8 cellular contexts compared by ENCODE assay signal in the genomic region with DNA sequence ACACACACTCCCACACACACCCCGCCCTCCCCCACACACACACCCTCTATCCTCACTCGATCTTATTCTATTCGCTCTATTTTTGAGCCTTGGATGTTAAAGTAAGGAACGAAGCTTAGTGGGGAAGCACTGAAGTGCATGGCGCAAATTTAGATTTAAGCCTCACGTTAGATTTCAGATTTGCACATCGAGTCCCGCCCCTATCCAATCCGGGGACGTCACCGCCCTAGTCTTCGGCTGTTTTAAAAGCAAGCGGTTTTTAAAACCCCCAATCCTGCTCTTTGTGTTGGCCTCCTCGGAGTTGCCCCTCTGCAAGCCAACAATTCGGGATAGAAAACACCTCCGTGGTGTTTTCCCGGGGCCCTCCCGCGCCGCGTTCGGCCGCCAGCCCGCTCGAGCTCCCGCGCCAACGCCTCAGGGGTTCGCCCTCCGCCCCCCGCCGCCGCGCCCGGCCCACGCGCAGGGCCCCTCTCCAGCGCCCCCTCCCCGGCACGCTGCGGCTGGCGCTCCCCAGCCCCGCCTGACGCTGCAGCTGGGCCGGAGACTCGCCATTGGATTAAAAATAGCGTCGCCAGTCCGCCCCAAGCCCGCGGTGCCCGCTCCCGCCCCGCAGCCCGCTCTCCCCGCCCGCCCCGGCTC. TPM values are rescaled to one million over a fixed set of nuclear protein-coding genes. Genes with fewer than 3 reads are reported as not detected.
DNase-seq lines count a peak whose midpoint lies in the region; ATAC-seq, FAIRE-seq and TF ChIP-seq lines count a peak whose summit lies in the region.

A gene with protein sequence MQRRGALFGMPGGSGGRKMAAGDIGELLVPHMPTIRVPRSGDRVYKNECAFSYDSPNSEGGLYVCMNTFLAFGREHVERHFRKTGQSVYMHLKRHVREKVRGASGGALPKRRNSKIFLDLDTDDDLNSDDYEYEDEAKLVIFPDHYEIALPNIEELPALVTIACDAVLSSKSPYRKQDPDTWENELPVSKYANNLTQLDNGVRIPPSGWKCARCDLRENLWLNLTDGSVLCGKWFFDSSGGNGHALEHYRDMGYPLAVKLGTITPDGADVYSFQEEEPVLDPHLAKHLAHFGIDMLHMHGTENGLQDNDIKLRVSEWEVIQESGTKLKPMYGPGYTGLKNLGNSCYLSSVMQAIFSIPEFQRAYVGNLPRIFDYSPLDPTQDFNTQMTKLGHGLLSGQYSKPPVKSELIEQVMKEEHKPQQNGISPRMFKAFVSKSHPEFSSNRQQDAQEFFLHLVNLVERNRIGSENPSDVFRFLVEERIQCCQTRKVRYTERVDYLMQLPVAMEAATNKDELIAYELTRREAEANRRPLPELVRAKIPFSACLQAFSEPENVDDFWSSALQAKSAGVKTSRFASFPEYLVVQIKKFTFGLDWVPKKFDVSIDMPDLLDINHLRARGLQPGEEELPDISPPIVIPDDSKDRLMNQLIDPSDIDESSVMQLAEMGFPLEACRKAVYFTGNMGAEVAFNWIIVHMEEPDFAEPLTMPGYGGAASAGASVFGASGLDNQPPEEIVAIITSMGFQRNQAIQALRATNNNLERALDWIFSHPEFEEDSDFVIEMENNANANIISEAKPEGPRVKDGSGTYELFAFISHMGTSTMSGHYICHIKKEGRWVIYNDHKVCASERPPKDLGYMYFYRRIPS (plus strand): TSS at position 574 of the 639 bp plus-strand sequence. CDS start 186 bp downstream, outside the sequence.

- no peaks in the 10 kb centered on the region for H3K27me3 Mint-ChIP-seq in central memory CD8-positive, alpha-beta T cell

- FAIRE-seq in keratinocyte (lab: Jason Lieb, UNC): no peak

- H3K4me1 Mint-ChIP-seq in central memory CD8-positive, alpha-beta T cell: peaks cover 27% of the 10 kb centered on the region

- TF ChIP-seq CTCF in WI38 (IDR thresholded peaks at IDR 0.05; ENCODE audit: low read depth, low read length) (no peak), keratinocyte (optimal IDR thresholded peaks at IDR 0.05 in 1 of 3, IDR thresholded peaks at IDR 0.05 in 1 of 3, conservative IDR thresholded peaks at IDR 0.05 in 1 of 3; ENCODE audit: extremely low read depth in 1 of 3, insufficient read depth in 2 of 3, low read length in 3 of 3) (peak in 1 of 3 experiments; percentile 19)

- peaks cover 11% of the 10 kb centered on the region for H3K4me1 ChIP-seq in ACC112 (ENCODE audit: control insufficient read depth, insufficient read depth, low read length, unreplicated experiment)
- H3K4me1 ChIP-seq in keratinocyte (ENCODE audit: control insufficient read depth, extremely low read depth, insufficient read depth, low read length): peaks cover 11% of the 10 kb centered on the region

- H3K4me3 ChIP-seq in ACC112 (ENCODE audit: low read depth, low read length): peak within 1 kb of the TSS; percentile 98
- peak within 1 kb of the TSS; percentile 86 for H3K4me3 ChIP-seq in WI38 (ENCODE audit: low read depth, low read length)
- peak within 1 kb of the TSS; percentile 80 to 90 (median 83) for H3K4me3 ChIP-seq in keratinocyte (ENCODE audit: control insufficient read depth in 2 of 3, extremely low read depth in 1 of 3, insufficient read depth in 2 of 3, low read depth in 1 of 3, low read length in 3 of 3)

- peak within 1 kb of the TSS; percentile 67 for H3K27ac ChIP-seq in ACC112 (ENCODE audit: low read depth, low read length)
- peak within 1 kb of the TSS; percentile 64 for H3K27ac ChIP-seq in keratinocyte (ENCODE audit: control insufficient read depth, insufficient read depth, low read length)

- no peaks in the 10 kb centered on the region; the same call in 1 of the 2 replicates for H3K36me3 ChIP-seq in ACC112 (ENCODE audit: insufficient read depth, low read length)
- no peaks in the 10 kb centered on the region for H3K36me3 ChIP-seq in keratinocyte (ENCODE audit: control insufficient read depth in 2 of 2, extremely low read depth in 1 of 2, insufficient read depth in 2 of 2, low read length in 2 of 2)

- H3K27ac Mint-ChIP-seq in central memory CD8-positive, alpha-beta T cell (ENCODE audit: low read depth): peak within 1 kb of the TSS; percentile 90

- H4K20me1 ChIP-seq in keratinocyte (ENCODE audit: control insufficient read depth, extremely low read depth, insufficient read depth, low read length): no peaks in the 10 kb centered on the region

- peak within 1 kb of the TSS; percentile 81 for H3K9ac ChIP-seq in keratinocyte (ENCODE audit: control insufficient read depth, extremely low read depth, insufficient read depth, low read length)

- dilution Hi-C loops in keratinocyte (cut with MboI; ENCODE audit: extremely low pct_ligation_motif_present, low sequenced_read_pairs): no loop called here

- no peaks in the 10 kb centered on the region for H3K27me3 ChIP-seq in ACC112 (ENCODE audit: insufficient read depth, low read length)
- H3K27me3 ChIP-seq in keratinocyte (ENCODE audit: control insufficient read depth, extremely low read depth, insufficient read depth, low read length): no peaks in the 10 kb centered on the region

- H3K36me3 Mint-ChIP-seq in central memory CD8-positive, alpha-beta T cell (ENCODE audit: insufficient read depth): peaks cover 7% of the 10 kb centered on the region

- H3K9me1 ChIP-seq in keratinocyte (ENCODE audit: control insufficient read depth, extremely low read depth, insufficient read depth, low read length): no peaks in the 10 kb centered on the region

- no peaks in the 10 kb centered on the region for H3K9me3 ChIP-seq in keratinocyte (ENCODE audit: control insufficient read depth, low read depth, low read length)

- H3K4me3 Mint-ChIP-seq in central memory CD8-positive, alpha-beta T cell: peak within 1 kb of the TSS; percentile 95

- H2AFZ ChIP-seq in ACC112 (ENCODE audit: low read length, unreplicated experiment): peak within 1 kb of the TSS; percentile 92
- H2AFZ ChIP-seq in keratinocyte (ENCODE audit: control insufficient read depth, low read length): peak within 1 kb of the TSS; percentile 97

- H3K79me2 ChIP-seq in ACC112 (ENCODE audit: control insufficient read depth, insufficient read depth, low read length, unreplicated experiment): peaks cover 32% of the 10 kb centered on the region
- H3K79me2 ChIP-seq in keratinocyte (ENCODE audit: control insufficient read depth, insufficient read depth, low read length): peaks cover 14% of the 10 kb centered on the region

- H3K4me2 ChIP-seq in keratinocyte (ENCODE audit: control insufficient read depth, extremely low read depth, insufficient read depth, low read depth, low read length): peak within 1 kb of the TSS; percentile 88

- peak; percentile 74 for DNase-seq in NCI-H2171 (lab: John Stamatoyannopoulos, UW)
- DNase-seq in central memory CD8-positive, alpha-beta T cell (ENCODE audit: low spot score in 2 of 2): peak; percentile 23 to 46
- no peak for DNase-seq in keratinocyte (ENCODE audit: low read depth, low spot score)
- peak; percentile 24 to 32 (median 31) for DNase-seq in stimulated activated CD4-positive, alpha-beta T cell treated with anti-CD3 and anti-CD28 coated beads, Interleukin-12 subunit alpha, Interleukin-12 subunit beta, amount 100 ng/mL, for 48 hours (ENCODE audit: low read depth in 2 of 3, low spot score in 1 of 3)

- no peaks in the 10 kb centered on the region for H3K9me3 Mint-ChIP-seq in central memory CD8-positive, alpha-beta T cell

- ATAC-seq in GM18517 (IDR thresholded peaks at IDR 0.05; ENCODE audit: unreplicated experiment) (peak; percentile 69), HG03039 (IDR thresholded peaks at IDR 0.05; ENCODE audit: unreplicated experiment) (peak; percentile 49)
- peak; percentile 59 for ATAC-seq in central memory CD8-positive, alpha-beta T cell (replicated peaks; ENCODE audit: extremely low read depth, poor library complexity, severe bottlenecking)

RNA-seq across cellular contexts. Expression of the gene that starts here (rescaled TPM):
- 2.1 to 3.4 TPM (median 3.3 TPM) in 3 replicates for polyA plus RNA-seq in keratinocyte
- polyA plus RNA-seq in keratinocyte (2011; ENCODE audit: low read depth): 2.2 TPM
- 2.9 and 3.6 TPM in 2 replicates for polyA plus RNA-seq in keratinocyte (2011; cell fraction: cytosol; rRNA removed)
- polyA plus RNA-seq in keratinocyte (2011; cell fraction: nucleus; rRNA removed): 3.2 and 4.3 TPM in 2 replicates
- polyA plus RNA-seq in keratinocyte (2012; ENCODE audit: low replicate concordance): 0.79 and 2.8 TPM in 2 replicates
- polyA minus RNA-seq in keratinocyte: 4.7 to 5.6 TPM (median 5.4 TPM) in 3 replicates
- polyA minus RNA-seq in keratinocyte (2011; cell fraction: cytosol; rRNA and poly(A)+ RNA removed): 5.2 TPM
- polyA minus RNA-seq in keratinocyte (2011; cell fraction: nucleus; rRNA and poly(A)+ RNA removed): 2.1 and 8.9 TPM in 2 replicates
